In genomic region chr4:52996261-52997131, GRCh38 we compare ENCODE assay signal across 14 cellular contexts.
DNase-seq lines count a peak whose midpoint lies in the region; ATAC-seq and TF ChIP-seq lines count a peak whose summit lies in the region.
"Had no signal": no experiment of that assay in that cellular context is flagged by ENCODE, and none has a peak within 500 bp of the region (broad histone marks: within the 10 kb centered on the region; RNA-seq: fewer than 3 reads in every experiment).

No MANE protein-coding gene starts in this region.

- ATAC-seq in left lobe of liver: peak; percentile 53
- ATAC-seq in HG02885 (IDR thresholded peaks at IDR 0.05; ENCODE audit: poor library complexity, unreplicated experiment): no peak
- ATAC-seq: natural killer cell treated with Interleukin-12 subunit alpha and Interleukin-12 subunit beta and Interleukin-15 and Interleukin-18, amount 100 ng/mL, for 72 hours had no signal

- peak; percentile 67 for DNase-seq in GM04504 (ENCODE audit: low read depth)
- DNase-seq in chondrocyte (ENCODE audit: low spot score): no peak
- DNase-seq in left lobe of liver (ENCODE audit: low spot score): no peak
- no peak for DNase-seq in smooth muscle cell (lab: John Stamatoyannopoulos, UW; ENCODE audit: unreplicated experiment)
- DNase-seq in head of caudate nucleus: no peak
- DNase-seq in SW 1271 (lab: John Stamatoyannopoulos, UW): no peak
- DNase-seq in cerebellar nuclear complex (lab: John Stamatoyannopoulos, UW): no peak
- DNase-seq: activated CD4-positive, alpha-beta T cell treated with anti-CD3 and anti-CD28 coated beads for 4 hours; CD4-positive, CD25-positive, alpha-beta regulatory T cell; NCI-H510A had no signal

- peaks cover 4% of the 10 kb centered on the region for H3K36me3 Mint-ChIP-seq in chondrocyte (ENCODE audit: low read depth)
- H3K36me3 Mint-ChIP-seq: natural killer cell treated with Interleukin-12 subunit alpha and Interleukin-12 subunit beta and Interleukin-15 and Interleukin-18, amount 100 ng/mL, for 72 hours had no signal

- peaks cover 6% of the 10 kb centered on the region for H3F3A ChIP-seq in smooth muscle cell (ENCODE audit: low read depth)

- H3K27me3 Mint-ChIP-seq in chondrocyte (ENCODE audit: low read depth): no peaks in the 10 kb centered on the region
- H3K27me3 Mint-ChIP-seq: CD4-positive, CD25-positive, alpha-beta regulatory T cell; natural killer cell treated with Interleukin-12 subunit alpha and Interleukin-12 subunit beta and Interleukin-15 and Interleukin-18, amount 100 ng/mL, for 72 hours; stimulated activated naive CD8-positive, alpha-beta T cell treated with anti-CD3 and anti-CD28 coated beads, Interleukin-15, Interleukin-2, amounts not matched to agents 100 ng/mL and 50 ng/mL, for 24 hours had no signal

- H3K9ac ChIP-seq in smooth muscle cell (ENCODE audit: low read depth): peak overlapping the region; percentile 18

- no peaks in the 10 kb centered on the region for H4K20me1 ChIP-seq in smooth muscle cell (ENCODE audit: low read depth)

- peak overlapping the region; percentile 88 for H3K27ac ChIP-seq in smooth muscle cell (ENCODE audit: low read depth)
- H3K27ac ChIP-seq: SJSA1 had no signal

- H3K9me3 ChIP-seq in smooth muscle cell (replicated peaks; ENCODE audit: low read depth): no peaks in the 10 kb centered on the region
- H3K9me3 ChIP-seq: SJSA1 had no signal

- WGBS in smooth muscle cell (ENCODE audit: low lambda C conversion rate): 14% methylated on average over 7 of the region's 7 CpGs

- H3K27ac Mint-ChIP-seq in chondrocyte (ENCODE audit: unreplicated experiment): peak overlapping the region; percentile 73
- H3K27ac Mint-ChIP-seq: CD4-positive, CD25-positive, alpha-beta regulatory T cell; natural killer cell treated with Interleukin-12 subunit alpha and Interleukin-12 subunit beta and Interleukin-15 and Interleukin-18, amount 100 ng/mL, for 72 hours; stimulated activated naive CD8-positive, alpha-beta T cell treated with anti-CD3 and anti-CD28 coated beads, Interleukin-15, Interleukin-2, amounts not matched to agents 100 ng/mL and 50 ng/mL, for 24 hours had no signal

- H3K4me1 Mint-ChIP-seq in chondrocyte (ENCODE audit: low read depth): peaks cover 25% of the 10 kb centered on the region

- no peaks in the 10 kb centered on the region for H3K9me3 Mint-ChIP-seq in chondrocyte (ENCODE audit: low read depth)
- H3K9me3 Mint-ChIP-seq: CD4-positive, CD25-positive, alpha-beta regulatory T cell; natural killer cell treated with Interleukin-12 subunit alpha and Interleukin-12 subunit beta and Interleukin-15 and Interleukin-18, amount 100 ng/mL, for 72 hours; stimulated activated naive CD8-positive, alpha-beta T cell treated with anti-CD3 and anti-CD28 coated beads, Interleukin-15, Interleukin-2, amounts not matched to agents 100 ng/mL and 50 ng/mL, for 24 hours had no signal

- peak overlapping the region; percentile 70 for H3K4me2 ChIP-seq in smooth muscle cell

- no peak overlapping the region for H3K4me3 Mint-ChIP-seq in chondrocyte (ENCODE audit: unreplicated experiment)
- H3K4me3 Mint-ChIP-seq: CD4-positive, CD25-positive, alpha-beta regulatory T cell; natural killer cell treated with Interleukin-12 subunit alpha and Interleukin-12 subunit beta and Interleukin-15 and Interleukin-18, amount 100 ng/mL, for 72 hours; stimulated activated naive CD8-positive, alpha-beta T cell treated with anti-CD3 and anti-CD28 coated beads, Interleukin-15, Interleukin-2, amounts not matched to agents 100 ng/mL and 50 ng/mL, for 24 hours had no signal

- H3K27me3 ChIP-seq in smooth muscle cell (ENCODE audit: low read depth): no peaks in the 10 kb centered on the region
- H3K27me3 ChIP-seq: SJSA1 had no signal

- no peaks in the 10 kb centered on the region for H3K79me2 ChIP-seq in smooth muscle cell (ENCODE audit: low read depth)

- TF ChIP-seq CTCF in chondrocyte (IDR thresholded peaks at IDR 0.05) (no peak), smooth muscle cell (IDR thresholded peaks at IDR 0.05; ENCODE audit: borderline replicate concordance, insufficient read depth, poor library complexity, severe bottlenecking) (no peak)

- H2AFZ ChIP-seq in smooth muscle cell (ENCODE audit: low read depth): no peak overlapping the region

- intact Hi-C loops in head of caudate nucleus (cut with DNase I): no loop called here

- H3K36me3 ChIP-seq in smooth muscle cell (ENCODE audit: low read depth): no peaks in the 10 kb centered on the region
- H3K36me3 ChIP-seq: SJSA1 had no signal

- H3K4me1 ChIP-seq in smooth muscle cell (ENCODE audit: low read depth): peaks cover 16% of the 10 kb centered on the region

- peak overlapping the region; percentile 4 for H3K4me3 ChIP-seq in smooth muscle cell
- H3K4me3 ChIP-seq: SJSA1 had no signal
